In genomic region chr20:49186535-49187329, GRCh38 we compare ENCODE assay signal across 8 cellular contexts. TPM values are rescaled to one million over a fixed set of nuclear protein-coding genes. Genes with fewer than 3 reads are reported as not detected.
DNase-seq lines count a peak whose midpoint lies in the region; ATAC-seq and TF ChIP-seq lines count a peak whose summit lies in the region.

No MANE protein-coding gene starts in this region.

- H3F3A ChIP-seq in MM.1S (ENCODE audit: insufficient read depth, low read length) = peaks cover 24% of the 10 kb centered on the region

- ATAC-seq in HG03442 (IDR thresholded peaks at IDR 0.05; ENCODE audit: unreplicated experiment) (no peak), HG03520 (IDR thresholded peaks at IDR 0.05; ENCODE audit: unreplicated experiment) (no peak)

- H3K9me2 ChIP-seq in MM.1S (replicated peaks; ENCODE audit: insufficient read depth, low read length) = no peaks in the 10 kb centered on the region

- peaks cover 10% of the 10 kb centered on the region for H3K4me1 ChIP-seq in MM.1S (ENCODE audit: low read length)

- H3K27ac ChIP-seq in MM.1S (ENCODE audit: low read length) = peak overlapping the region; percentile 42; the same call in 1 of the 2 replicates

- peak overlapping the region; percentile 65; the same call in 1 of the 2 replicates for H3K9ac ChIP-seq in MM.1S (ENCODE audit: low read length)

- H3K4me3 ChIP-seq in MM.1S (ENCODE audit: low read length) = peak overlapping the region; percentile 90

- no peaks in the 10 kb centered on the region for H3K27me3 ChIP-seq in MM.1S (replicated peaks; ENCODE audit: insufficient read depth, low read length)

- H2AFZ ChIP-seq in MM.1S (ENCODE audit: low read length) = no peak overlapping the region

- peaks cover 61% of the 10 kb centered on the region for H3K79me2 ChIP-seq in MM.1S (ENCODE audit: low read length)

- peaks cover 9% of the 10 kb centered on the region for H4K20me1 ChIP-seq in MM.1S (ENCODE audit: insufficient read depth, low read length)

- no peak for TF ChIP-seq CTCF in MM.1S (IDR thresholded peaks at IDR 0.05; ENCODE audit: low read length)

- H3K9me3 ChIP-seq in MM.1S (replicated peaks; ENCODE audit: insufficient read depth, low read length) = no peaks in the 10 kb centered on the region

- DNase-seq in GDM1 (lab: John Stamatoyannopoulos, UW) (peak; percentile 29), MM.1S (peak; percentile 59), dermis blood vessel endothelial cell (peak; percentile 65), lung microvascular endothelial cell (ENCODE audit: low read depth in 2 of 2) (peak; percentile 20 to 63)
- DNase-seq in activated CD4-positive, alpha-beta T cell treated with anti-CD3 and anti-CD28 coated beads, Interleukin-2, amount 50 U/mL, for 1 hour = peak; percentile 66
- DNase-seq in stimulated activated CD8-positive, alpha-beta memory T cell treated with anti-CD3 and anti-CD28 coated beads, Interleukin-12 subunit alpha, Interleukin-12 subunit beta, amount 100 ng/mL, for 1 hour (ENCODE audit: low read depth) = peak; percentile 56

- H3K36me3 ChIP-seq in MM.1S (replicated peaks; ENCODE audit: insufficient read depth, low read length) = no peaks in the 10 kb centered on the region

- H3K4me2 ChIP-seq in MM.1S (ENCODE audit: low read depth, low read length) = peak overlapping the region; percentile 87

RNA-seq across cellular contexts. Expression of gene STAU1, which starts 1.4 kb away (rescaled TPM):
- total RNA-seq in dermis blood vessel endothelial cell (51.1 and 102 TPM in 2 replicates), lung microvascular endothelial cell (34.9 and 39.0 TPM in 2 replicates)

RNA-seq across cellular contexts. Expression of gene DDX27, which starts 32.5 kb away (rescaled TPM):
- 31.0 and 31.1 TPM in 2 replicates for total RNA-seq in dermis blood vessel endothelial cell
- 13.9 and 20.8 TPM in 2 replicates for total RNA-seq in lung microvascular endothelial cell
